Comparison of ENCODE assay signal across 8 cellular contexts in genomic region chr10:132448248-132448731, GRCh38. TPM values are rescaled to one million over a fixed set of nuclear protein-coding genes. Genes with fewer than 3 reads are reported as not detected.
DNase-seq lines count a peak whose midpoint lies in the region; ATAC-seq and TF ChIP-seq lines count a peak whose summit lies in the region.

No MANE protein-coding gene starts in this region.

- POLR2A ChIA-PET in activated CD4-positive, alpha-beta T cell treated with anti-CD3 and anti-CD28 coated beads for 36 hours (lab: Charles Lee) = no interaction called here
- POLR2A ChIA-PET in PC-3 (lab: Charles Lee; ENCODE audit: unreplicated experiment) = no interaction called here

- no peak overlapping the region for H2AFZ ChIP-seq in PC-3 (ENCODE audit: low read length)

- H3K36me3 Mint-ChIP-seq in activated CD4-positive, alpha-beta T cell treated with anti-CD3 and anti-CD28 coated beads for 36 hours (ENCODE audit: low read depth) = no peaks in the 10 kb centered on the region
- no peaks in the 10 kb centered on the region for H3K36me3 Mint-ChIP-seq in activated naive CD8-positive, alpha-beta T cell

- no peaks in the 10 kb centered on the region for H3F3A ChIP-seq in PC-3 (ENCODE audit: low read length, unreplicated experiment)

- TF ChIP-seq CTCF in PC-3 (conservative IDR thresholded peaks at IDR 0.05; ENCODE audit: low read depth, low read length) = no peak
- TF ChIP-seq CTCF in left lung (IDR thresholded peaks at IDR 0.05) = no peak

- DNase-seq in activated CD4-positive, alpha-beta T cell treated with anti-CD3 and anti-CD28 coated beads for 36 hours = peak; percentile 89
- no peak for DNase-seq in activated CD4-positive, alpha-beta T cell treated with anti-CD3 and anti-CD28 coated beads for 1 hour
- DNase-seq in PC-3 (peak; percentile 72), left lung (peak; percentile 91 to 95), head of caudate nucleus (no peak)
- peak; percentile 34 for DNase-seq in stimulated activated naive CD4-positive, alpha-beta T cell treated with Interleukin-2 at 50 U/mL for 16 hours (lab: John Stamatoyannopoulos, UW)

- H4K20me1 ChIP-seq in PC-3 (ENCODE audit: low read length) = no peaks in the 10 kb centered on the region

- H3K27me3 ChIP-seq in PC-3 (ENCODE audit: low read length) = no peaks in the 10 kb centered on the region
- H3K27me3 ChIP-seq in left lung = no peaks in the 10 kb centered on the region

- H3K79me2 ChIP-seq in PC-3 (ENCODE audit: low read length) = no peaks in the 10 kb centered on the region

- peak; percentile 13 for ATAC-seq in activated CD4-positive, alpha-beta T cell treated with anti-CD3 and anti-CD28 coated beads for 36 hours
- peak; percentile 55 for ATAC-seq in PC-3
- peak; percentile 72 for ATAC-seq in left lung
- no peak for ATAC-seq in GM21390 (IDR thresholded peaks at IDR 0.05; ENCODE audit: unreplicated experiment)

- H3K4me3 ChIP-seq in PC-3 (ENCODE audit: low read length) = 0 out of 2 replicates have a peak overlapping the region, but pooled peaks have one; percentile 16
- peak overlapping the region in 1 of 2 donors; percentile 23 for H3K4me3 ChIP-seq in left lung

- H3K9ac ChIP-seq in PC-3 (ENCODE audit: low read length) = peak overlapping the region; percentile 90

- peak overlapping the region; percentile 78 for H3K4me3 Mint-ChIP-seq in activated CD4-positive, alpha-beta T cell treated with anti-CD3 and anti-CD28 coated beads for 36 hours
- H3K4me3 Mint-ChIP-seq in activated naive CD8-positive, alpha-beta T cell = no peak overlapping the region

- peak overlapping the region; percentile 98 for H3K27ac ChIP-seq in PC-3 (ENCODE audit: low read length)
- peak overlapping the region; percentile 80 to 87 for H3K27ac ChIP-seq in left lung

- H3K27me3 Mint-ChIP-seq in activated CD4-positive, alpha-beta T cell treated with anti-CD3 and anti-CD28 coated beads for 36 hours = no peaks in the 10 kb centered on the region
- no peaks in the 10 kb centered on the region for H3K27me3 Mint-ChIP-seq in activated naive CD8-positive, alpha-beta T cell

- H3K9me3 ChIP-seq in PC-3 (ENCODE audit: low read length) = no peaks in the 10 kb centered on the region
- H3K9me3 ChIP-seq in left lung = no peaks in the 10 kb centered on the region

- H3K27ac Mint-ChIP-seq in activated CD4-positive, alpha-beta T cell treated with anti-CD3 and anti-CD28 coated beads for 36 hours = peak overlapping the region; percentile 85
- peak overlapping the region; percentile 98 for H3K27ac Mint-ChIP-seq in activated naive CD8-positive, alpha-beta T cell

- H3K9me3 Mint-ChIP-seq in activated CD4-positive, alpha-beta T cell treated with anti-CD3 and anti-CD28 coated beads for 36 hours (ENCODE audit: low read depth) = no peaks in the 10 kb centered on the region
- H3K9me3 Mint-ChIP-seq in activated naive CD8-positive, alpha-beta T cell (ENCODE audit: low read depth) = no peaks in the 10 kb centered on the region

- H3K36me3 ChIP-seq in PC-3 (ENCODE audit: low read depth, low read length) (no peaks in the 10 kb centered on the region), left lung (no peaks in the 10 kb centered on the region)

- peaks cover 33% of the 10 kb centered on the region for H3K4me1 ChIP-seq in PC-3 (ENCODE audit: insufficient read depth, low read length)
- H3K4me1 ChIP-seq in left lung = peaks cover 30 to 78% of the 10 kb centered on the region in 2 donors

- no TSS peak for BruUV-seq in PC-3 (replicated peaks; lab: Mats Ljungman, UMichigan)

- CTCF ChIA-PET in activated CD4-positive, alpha-beta T cell treated with anti-CD3 and anti-CD28 coated beads for 36 hours (lab: Charles Lee) = interaction anchor here (0.7 kb wide), 1 partner anchor 942 kb away, joined by 3 read pairs; no protein-coding TSS in a partner anchor
- CTCF ChIA-PET in PC-3 (lab: Charles Lee) = no interaction called here

- peaks cover 41% of the 10 kb centered on the region for H3K4me1 Mint-ChIP-seq in activated CD4-positive, alpha-beta T cell treated with anti-CD3 and anti-CD28 coated beads for 36 hours
- H3K4me1 Mint-ChIP-seq in activated naive CD8-positive, alpha-beta T cell (ENCODE audit: low read depth) = peaks cover 42% of the 10 kb centered on the region

- intact Hi-C loops in activated CD4-positive, alpha-beta T cell treated with anti-CD3 and anti-CD28 coated beads for 36 hours (cut with DNase I, micrococcal nuclease) = loop anchor here (5.0 kb wide), 3 partner anchors 36 to 466 kb away; partner anchors contain the start of gene BNIP3 (in 1 of the 2)
- intact Hi-C loops in PC-3 (cut with micrococcal nuclease) (loop anchor here (2.0 kb wide), 1 partner anchor 27 kb away; no protein-coding TSS in a partner anchor), left lung (cut with DNase I) (no loop called here), head of caudate nucleus (cut with DNase I) (no loop called here)

- peak overlapping the region; percentile 58 for H3K4me2 ChIP-seq in PC-3 (ENCODE audit: low read length)

- H3K9me2 ChIP-seq in PC-3 (replicated peaks; ENCODE audit: low read length) = no peaks in the 10 kb centered on the region

RNA-seq across cellular contexts. Expression of gene PWWP2B, which starts 51.3 kb away (rescaled TPM):
- total RNA-seq in activated CD4-positive, alpha-beta T cell treated with anti-CD3 and anti-CD28 coated beads for 36 hours = 1 to 10 TPM; 2.4 to 2.9 TPM
- total RNA-seq in PC-3 (2014; rRNA removed) (24.5 and 41.5 TPM in 2 replicates), left lung (10 to 100 TPM; 21.4 to 23.2 TPM)

Comparison
In these comparisons a context has a peak if more than half of its experiments do, and no peak if none do; other contexts are left out.
1. DNase-seq: peak in activated CD4-positive, alpha-beta T cell treated with anti-CD3 and anti-CD28 coated beads for 36 hours (single experiment), PC-3 (single experiment), left lung (2 of 2) and stimulated activated naive CD4-positive, alpha-beta T cell treated with Interleukin-2 at 50 U/mL for 16 hours (single experiment); none in activated CD4-positive, alpha-beta T cell treated with anti-CD3 and anti-CD28 coated beads for 1 hour (single experiment) and head of caudate nucleus (0 of 42).
2. intact Hi-C loops: an anchor here in activated CD4-positive, alpha-beta T cell treated with anti-CD3 and anti-CD28 coated beads for 36 hours (5.0 kb wide) and PC-3 (2.0 kb wide); none called in left lung and head of caudate nucleus.